14 cellular contexts compared by ENCODE assay signal in genomic region chr10:78038105-78038504, GRCh38. TPM values are rescaled to one million over a fixed set of nuclear protein-coding genes. Genes with fewer than 3 reads are reported as not detected.
DNase-seq lines count a peak whose midpoint lies in the region; ATAC-seq and TF ChIP-seq lines count a peak whose summit lies in the region.
"Had no signal": no experiment of that assay in that cellular context is flagged by ENCODE, and none has a peak within 500 bp of the region (broad histone marks: within the 10 kb centered on the region; RNA-seq: fewer than 3 reads in every experiment).

No MANE protein-coding gene starts in this region.

- POLR2A ChIA-PET in activated CD4-positive, alpha-beta memory T cell treated with anti-CD3 and anti-CD28 coated beads for 36 hours (lab: Charles Lee) = no interaction called here
- POLR2A ChIA-PET in activated CD4-positive, alpha-beta memory T cell treated with anti-CD3 and anti-CD28 coated beads, Interleukin-2, amount 10 ng/mL, durations not matched to agents 7 days and 5 days (lab: Charles Lee) = no interaction called here

- H2AFZ ChIP-seq in mammary epithelial cell (ENCODE audit: low read depth, low read length) (no peak overlapping the region), osteoblast (ENCODE audit: low read length) (no peak overlapping the region)

- H3K27ac Mint-ChIP-seq in activated CD4-positive, alpha-beta memory T cell treated with anti-CD3 and anti-CD28 coated beads for 36 hours = peak overlapping the region; percentile 66
- H3K27ac Mint-ChIP-seq in activated CD4-positive, alpha-beta memory T cell treated with anti-CD3 and anti-CD28 coated beads, Interleukin-2, amount 10 ng/mL, durations not matched to agents 7 days and 5 days = no peak overlapping the region

- CTCF ChIA-PET in activated CD4-positive, alpha-beta memory T cell treated with anti-CD3 and anti-CD28 coated beads for 36 hours (lab: Charles Lee) = interaction anchor here (2.9 kb wide), 1 partner anchor 9 kb away, joined by 23 read pairs; no protein-coding TSS in a partner anchor
- CTCF ChIA-PET in activated CD4-positive, alpha-beta memory T cell treated with anti-CD3 and anti-CD28 coated beads, Interleukin-2, amount 10 ng/mL, durations not matched to agents 7 days and 5 days (lab: Charles Lee) = no interaction called here
- CTCF ChIA-PET in mammary epithelial cell (lab: Charles Lee; ENCODE audit: low non-redundant PET) = no interaction called here

- peak overlapping the region; percentile 88 for H3K4me2 ChIP-seq in mammary epithelial cell (ENCODE audit: insufficient read depth, low read depth, low read length)
- peak overlapping the region; percentile 39 for H3K4me2 ChIP-seq in osteoblast (ENCODE audit: insufficient read depth, low read length)

- no peak overlapping the region for H3K9ac ChIP-seq in mammary epithelial cell (ENCODE audit: insufficient read depth, low read length)

- intact Hi-C loops in activated CD4-positive, alpha-beta memory T cell treated with anti-CD3 and anti-CD28 coated beads for 36 hours (cut with micrococcal nuclease) = loop anchor here (10.0 kb wide), 1 partner anchor 1407 kb away; the partner anchor contains the start of gene ZCCHC24
- intact Hi-C loops in mammary epithelial cell (cut with micrococcal nuclease) = no loop called here

- no peak for ATAC-seq in HG03139 (IDR thresholded peaks at IDR 0.05; ENCODE audit: unreplicated experiment)
- ATAC-seq in HG03280 (IDR thresholded peaks at IDR 0.05; ENCODE audit: unreplicated experiment) = no peak

- in situ Hi-C loops in mammary epithelial cell (cut with MboI; ENCODE audit: low sequenced_read_pairs in 2 of 2) = no loop called here

- no peak for DNase-seq in activated CD4-positive, alpha-beta memory T cell treated with anti-CD3 and anti-CD28 coated beads for 36 hours
- DNase-seq in activated CD4-positive, alpha-beta memory T cell treated with anti-CD3 and anti-CD28 coated beads, Interleukin-2, amount 10 ng/mL, durations not matched to agents 7 days and 5 days = no peak
- DNase-seq in LHCN-M2 (ENCODE audit: low read depth) (peak; percentile 16), mammary epithelial cell (peak; percentile 27), osteoblast (ENCODE audit: insufficient read length, low spot score, missing footprints) (peak; percentile 37), T-helper 1 cell (no peak)
- DNase-seq: adrenal gland, NCI-H1105 treated with DMSO at 0.1 percent for 48 hours, NCI-H345, posterior cingulate gyrus had no signal

- BruUV-seq in mammary epithelial cell (replicated peaks; lab: Mats Ljungman, UMichigan) = no TSS peak

- peaks cover 67% of the 10 kb centered on the region for H3K4me1 Mint-ChIP-seq in activated CD4-positive, alpha-beta memory T cell treated with anti-CD3 and anti-CD28 coated beads for 36 hours (ENCODE audit: low read depth)
- peaks cover 71% of the 10 kb centered on the region for H3K4me1 Mint-ChIP-seq in activated CD4-positive, alpha-beta memory T cell treated with anti-CD3 and anti-CD28 coated beads, Interleukin-2, amount 10 ng/mL, durations not matched to agents 7 days and 5 days

- no peak for TF ChIP-seq CTCF in mammary epithelial cell (conservative IDR thresholded peaks at IDR 0.05 in 1 of 2, IDR thresholded peaks at IDR 0.05 in 1 of 2; ENCODE audit: extremely low read depth in 1 of 2, insufficient read depth in 1 of 2, low read depth in 1 of 2, low read length in 2 of 2)
- no peak for TF ChIP-seq CTCF in osteoblast (IDR thresholded peaks at IDR 0.05; ENCODE audit: extremely low read depth, low read depth, low read length)

- H3K36me3 Mint-ChIP-seq in activated CD4-positive, alpha-beta memory T cell treated with anti-CD3 and anti-CD28 coated beads for 36 hours = peaks cover 79% of the 10 kb centered on the region
- peaks cover 79% of the 10 kb centered on the region for H3K36me3 Mint-ChIP-seq in activated CD4-positive, alpha-beta memory T cell treated with anti-CD3 and anti-CD28 coated beads, Interleukin-2, amount 10 ng/mL, durations not matched to agents 7 days and 5 days (ENCODE audit: low read depth)

- H3K27me3 ChIP-seq in mammary epithelial cell (ENCODE audit: insufficient read depth, low read length) (no peaks in the 10 kb centered on the region), osteoblast (ENCODE audit: insufficient read depth, low read length) (no peaks in the 10 kb centered on the region)
- H3K27me3 ChIP-seq: adrenal gland, upper lobe of left lung had no signal

- H3K4me1 ChIP-seq in mammary epithelial cell (ENCODE audit: insufficient read depth, low read length) (peaks cover 41% of the 10 kb centered on the region), osteoblast (ENCODE audit: insufficient read depth, low read length) (peaks cover 40% of the 10 kb centered on the region)

- no peaks in the 10 kb centered on the region for H3K9me3 Mint-ChIP-seq in activated CD4-positive, alpha-beta memory T cell treated with anti-CD3 and anti-CD28 coated beads for 36 hours
- H3K9me3 Mint-ChIP-seq in activated CD4-positive, alpha-beta memory T cell treated with anti-CD3 and anti-CD28 coated beads, Interleukin-2, amount 10 ng/mL, durations not matched to agents 7 days and 5 days = no peaks in the 10 kb centered on the region
- H3K9me3 Mint-ChIP-seq: mesothelial cell of epicardium had no signal

- H3K36me3 ChIP-seq in mammary epithelial cell (ENCODE audit: insufficient read depth, low read length) = peaks cover 68% of the 10 kb centered on the region
- H3K36me3 ChIP-seq in osteoblast (ENCODE audit: insufficient read depth, low read length) = peaks cover 77% of the 10 kb centered on the region

- 71% methylated on average over 2 of the region's 2 CpGs for WGBS in mammary epithelial cell (ENCODE audit: low coverage, missing lambda C conversion rate)

- no peaks in the 10 kb centered on the region for H3K27me3 Mint-ChIP-seq in activated CD4-positive, alpha-beta memory T cell treated with anti-CD3 and anti-CD28 coated beads for 36 hours
- H3K27me3 Mint-ChIP-seq in activated CD4-positive, alpha-beta memory T cell treated with anti-CD3 and anti-CD28 coated beads, Interleukin-2, amount 10 ng/mL, durations not matched to agents 7 days and 5 days = no peaks in the 10 kb centered on the region

- dilution Hi-C loops in mammary epithelial cell (cut with HindIII; ENCODE audit: low sequenced_read_pairs) = no loop called here

- no peaks in the 10 kb centered on the region for H3K9me3 ChIP-seq in mammary epithelial cell (replicated peaks; ENCODE audit: insufficient read depth, low read length)
- no peaks in the 10 kb centered on the region for H3K9me3 ChIP-seq in osteoblast (ENCODE audit: low read depth, low read length)
- H3K9me3 ChIP-seq: adrenal gland, upper lobe of left lung had no signal

- H3K4me3 ChIP-seq in mammary epithelial cell (replicated peaks in 1 of 3; ENCODE audit: insufficient read depth in 1 of 3, low read depth in 2 of 3, low read length in 3 of 3) (no peak overlapping the region), osteoblast (ENCODE audit: insufficient read depth, low read length) (no peak overlapping the region)
- H3K4me3 ChIP-seq: adrenal gland had no signal

- H3K4me3 Mint-ChIP-seq in activated CD4-positive, alpha-beta memory T cell treated with anti-CD3 and anti-CD28 coated beads for 36 hours = peak overlapping the region; percentile 49
- H3K4me3 Mint-ChIP-seq in activated CD4-positive, alpha-beta memory T cell treated with anti-CD3 and anti-CD28 coated beads, Interleukin-2, amount 10 ng/mL, durations not matched to agents 7 days and 5 days = no peak overlapping the region
- H3K4me3 Mint-ChIP-seq: mesothelial cell of epicardium had no signal

- H4K20me1 ChIP-seq in mammary epithelial cell (ENCODE audit: insufficient read depth, low read length) (peaks cover 33% of the 10 kb centered on the region), osteoblast (ENCODE audit: insufficient read depth, low read length) (peaks cover 83% of the 10 kb centered on the region)

- H3K79me2 ChIP-seq in mammary epithelial cell (ENCODE audit: insufficient read depth, low read length) (peaks cover 81% of the 10 kb centered on the region), osteoblast (ENCODE audit: insufficient read depth, low read length) (peaks cover 68% of the 10 kb centered on the region)

- H3K27ac ChIP-seq in mammary epithelial cell (ENCODE audit: insufficient read depth, low read depth, low read length) = no peak overlapping the region
- peak overlapping the region; percentile 24 for H3K27ac ChIP-seq in osteoblast (ENCODE audit: low read depth, low read length)
- H3K27ac ChIP-seq: adrenal gland had no signal

RNA-seq across cellular contexts. Expression of gene RPS24, which starts 4.4 kb away (rescaled TPM):
- total RNA-seq in activated CD4-positive, alpha-beta memory T cell treated with anti-CD3 and anti-CD28 coated beads for 36 hours = 1,000 to 10,000 TPM; 1,680 to 1,722 TPM
- 1,000 to 10,000 TPM; 1,304 to 1,323 TPM for total RNA-seq in activated CD4-positive, alpha-beta memory T cell treated with anti-CD3 and anti-CD28 coated beads, Interleukin-2, amount 10 ng/mL, durations not matched to agents 7 days and 5 days
- total RNA-seq in LHCN-M2 (2014; rRNA removed) = 1,654 and 1,870 TPM in 2 replicates
- 2,146 TPM for polyA plus RNA-seq in LHCN-M2 (2012)
- total RNA-seq in mammary epithelial cell = 1,000 to 10,000 TPM; 1,075 to 1,343 TPM
- 3,275 TPM for polyA plus RNA-seq in mammary epithelial cell
- polyA minus RNA-seq in mammary epithelial cell = 684 TPM
- 1,685 and 1,757 TPM in 2 replicates for total RNA-seq in osteoblast

RNA-seq across cellular contexts. Expression of gene POLR3A, which starts 8.8 kb away (rescaled TPM):
- total RNA-seq in activated CD4-positive, alpha-beta memory T cell treated with anti-CD3 and anti-CD28 coated beads for 36 hours = 10 to 100 TPM; 16.6 to 17.0 TPM
- 10 to 100 TPM; 16.6 to 16.8 TPM for total RNA-seq in activated CD4-positive, alpha-beta memory T cell treated with anti-CD3 and anti-CD28 coated beads, Interleukin-2, amount 10 ng/mL, durations not matched to agents 7 days and 5 days
- total RNA-seq in LHCN-M2 (2014; rRNA removed) (14.9 and 15.3 TPM in 2 replicates), mammary epithelial cell (10 to 100 TPM; 20.8 to 21.2 TPM), osteoblast (11.9 and 16.2 TPM in 2 replicates)
- 9.7 TPM for polyA plus RNA-seq in LHCN-M2 (2012)
- 12.5 TPM for polyA plus RNA-seq in mammary epithelial cell
- 31.3 TPM for polyA minus RNA-seq in mammary epithelial cell

Comparison
In these comparisons a context has a peak if more than half of its experiments do, and no peak if none do; other contexts are left out.
1. DNase-seq: peak in LHCN-M2 (single experiment), mammary epithelial cell (single experiment) and osteoblast (single experiment); none in activated CD4-positive, alpha-beta memory T cell treated with anti-CD3 and anti-CD28 coated beads for 36 hours (single experiment), activated CD4-positive, alpha-beta memory T cell treated with anti-CD3 and anti-CD28 coated beads, Interleukin-2, amount 10 ng/mL, durations not matched to agents 7 days and 5 days (single experiment) and T-helper 1 cell (0 of 5).